In genomic region chr3:46049093-46049492, GRCh38 we compare ENCODE assay signal across 22 cellular contexts. TPM values are rescaled to one million over a fixed set of nuclear protein-coding genes. Genes with fewer than 3 reads are reported as not detected.
DNase-seq lines count a peak whose midpoint lies in the region; ATAC-seq, FAIRE-seq and TF ChIP-seq lines count a peak whose summit lies in the region.
"Had no signal": no experiment of that assay in that cellular context is flagged by ENCODE, and none has a peak within 500 bp of the region (broad histone marks: within the 10 kb centered on the region; RNA-seq: fewer than 3 reads in every experiment).

No MANE protein-coding gene starts in this region.

- peak; percentile 32 for FAIRE-seq in bronchial epithelial cell (lab: Jason Lieb, UNC)
- peak; percentile 69 for FAIRE-seq in keratinocyte (lab: Jason Lieb, UNC)
- FAIRE-seq in urothelium cell line (lab: Jason Lieb, UNC) = peak; percentile 23
- FAIRE-seq: GM12878, H1, HepG2 had no signal

- no peaks in the 10 kb centered on the region for H3K36me3 Mint-ChIP-seq in T-cell
- peaks cover 5% of the 10 kb centered on the region for H3K36me3 Mint-ChIP-seq in activated CD8-positive, alpha-beta memory T cell treated with anti-CD3 and anti-CD28 coated beads, Interleukin-2, amount 10 ng/mL, durations not matched to agents 7 days and 5 days

- H3K27me3 Mint-ChIP-seq in T-cell = peaks cover 0 to 5% of the 10 kb centered on the region in 2 donors
- H3K27me3 Mint-ChIP-seq in activated CD8-positive, alpha-beta memory T cell treated with anti-CD3 and anti-CD28 coated beads, Interleukin-2, amount 10 ng/mL, durations not matched to agents 7 days and 5 days = peaks cover 18% of the 10 kb centered on the region

- no peak overlapping the region for H3K27ac Mint-ChIP-seq in T-cell
- no peak overlapping the region for H3K27ac Mint-ChIP-seq in activated CD8-positive, alpha-beta memory T cell treated with anti-CD3 and anti-CD28 coated beads, Interleukin-2, amount 10 ng/mL, durations not matched to agents 7 days and 5 days
- H3K27ac Mint-ChIP-seq: CD8-positive, alpha-beta T cell; H9 had no signal

- no peak for TF ChIP-seq CTCF in bronchial epithelial cell (IDR thresholded peaks at IDR 0.05; ENCODE audit: insufficient read depth, low read length, severe bottlenecking)
- no peak for TF ChIP-seq CTCF in keratinocyte (optimal IDR thresholded peaks at IDR 0.05 in 1 of 3, IDR thresholded peaks at IDR 0.05 in 1 of 3, conservative IDR thresholded peaks at IDR 0.05 in 1 of 3; ENCODE audit: extremely low read depth in 1 of 3, insufficient read depth in 2 of 3, low read length in 3 of 3)
- TF ChIP-seq CTCF in adrenal gland (IDR thresholded peaks at IDR 0.05) = no peak

- H3K27ac ChIP-seq in keratinocyte (ENCODE audit: control insufficient read depth, insufficient read depth, low read length) = no peak overlapping the region
- no peak overlapping the region for H3K27ac ChIP-seq in adrenal gland
- H3K27ac ChIP-seq: BLaER1 had no signal

- peaks cover 31 to 36% (median 35%) of the 10 kb centered on the region in 3 donors for H3K4me1 Mint-ChIP-seq in T-cell
- peaks cover 22% of the 10 kb centered on the region for H3K4me1 Mint-ChIP-seq in activated CD8-positive, alpha-beta memory T cell treated with anti-CD3 and anti-CD28 coated beads, Interleukin-2, amount 10 ng/mL, durations not matched to agents 7 days and 5 days

- peaks cover 12% of the 10 kb centered on the region for H3K4me1 ChIP-seq in keratinocyte (ENCODE audit: control insufficient read depth, extremely low read depth, insufficient read depth, low read length)
- no peaks in the 10 kb centered on the region for H3K4me1 ChIP-seq in adrenal gland (replicated peaks in 1 of 2)
- H3K4me1 ChIP-seq: BLaER1 had no signal

- no peaks in the 10 kb centered on the region for H3K9me3 ChIP-seq in keratinocyte (ENCODE audit: control insufficient read depth, low read depth, low read length)
- H3K9me3 ChIP-seq in adrenal gland (replicated peaks in 1 of 3) = no peaks in the 10 kb centered on the region
- H3K9me3 ChIP-seq: BLaER1 had no signal

- H3K36me3 ChIP-seq in bronchial epithelial cell (ENCODE audit: control insufficient read depth, insufficient read depth, low read length) = no peaks in the 10 kb centered on the region
- H3K36me3 ChIP-seq in keratinocyte (ENCODE audit: control insufficient read depth in 2 of 2, extremely low read depth in 1 of 2, insufficient read depth in 2 of 2, low read length in 2 of 2) = no peaks in the 10 kb centered on the region
- no peaks in the 10 kb centered on the region for H3K36me3 ChIP-seq in adrenal gland (replicated peaks in 1 of 2)
- H3K36me3 ChIP-seq: BLaER1 had no signal

- 65 to 82% (median 79%) methylated on average over 5 of the region's 5 CpGs for whole genome bisulfite sequencing in adrenal gland, 4 donors

- H3K9me3 Mint-ChIP-seq in T-cell = peaks cover 0 to 7% (median 5%) of the 10 kb centered on the region in 3 donors
- H3K9me3 Mint-ChIP-seq in activated CD8-positive, alpha-beta memory T cell treated with anti-CD3 and anti-CD28 coated beads, Interleukin-2, amount 10 ng/mL, durations not matched to agents 7 days and 5 days (ENCODE audit: low read depth) = no peaks in the 10 kb centered on the region
- H3K9me3 Mint-ChIP-seq: H9 had no signal

- H3K9ac ChIP-seq in keratinocyte (ENCODE audit: control insufficient read depth, extremely low read depth, insufficient read depth, low read length) = no peak overlapping the region
- H3K9ac ChIP-seq: BLaER1 had no signal

- H3K4me2 ChIP-seq in keratinocyte (ENCODE audit: control insufficient read depth, extremely low read depth, insufficient read depth, low read depth, low read length) = peak overlapping the region; percentile 17
- H3K4me2 ChIP-seq: BLaER1 had no signal

- no peak for TF ChIP-seq POLR2A in adrenal gland (IDR thresholded peaks at IDR 0.05)

- POLR2A ChIA-PET in T-cell (lab: Charles Lee) = interaction anchor here in 1 of 2 donors (0.5 kb wide), 1 partner anchor 160 kb away, joined by 3 read pairs; no protein-coding TSS in a partner anchor

- H2AFZ ChIP-seq in keratinocyte (ENCODE audit: control insufficient read depth, low read length) = peak overlapping the region; percentile 32

- no peaks in the 10 kb centered on the region for H3K9me1 ChIP-seq in keratinocyte (ENCODE audit: control insufficient read depth, extremely low read depth, insufficient read depth, low read length)

- peak; percentile 15 for DNase-seq in NCI-H226
- peak; percentile 11 for DNase-seq in bronchial epithelial cell (ENCODE audit: low read depth)
- DNase-seq in keratinocyte (ENCODE audit: low read depth, low spot score) = peak; percentile 21
- no peak for DNase-seq in urothelium cell line (ENCODE audit: low spot score)
- DNase-seq in T-cell = no peak
- no peak for DNase-seq in adrenal gland
- no peak for DNase-seq in activated CD8-positive, alpha-beta memory T cell treated with anti-CD3 and anti-CD28 coated beads, Interleukin-2, amount 10 ng/mL, durations not matched to agents 7 days and 5 days
- DNase-seq: 8988T; Calu3; CD8-positive, alpha-beta T cell; DMS 273 treated with DMSO at 0.1 percent for 48 hours; DMS53; DND-41; EL; H9 had no signal

- CTCF ChIA-PET in T-cell (lab: Charles Lee) = no interaction called here
- CTCF ChIA-PET in activated CD8-positive, alpha-beta memory T cell treated with anti-CD3 and anti-CD28 coated beads, Interleukin-2, amount 10 ng/mL, durations not matched to agents 7 days and 5 days (lab: Charles Lee) = interaction anchor here (1.5 kb wide), 2 partner anchors 30 to 110 kb away, joined by 3 to 4 read pairs; no protein-coding TSS in a partner anchor

- H3K27me3 ChIP-seq in bronchial epithelial cell (ENCODE audit: control insufficient read depth, insufficient read depth, low read length) = no peaks in the 10 kb centered on the region
- no peaks in the 10 kb centered on the region for H3K27me3 ChIP-seq in keratinocyte (ENCODE audit: control insufficient read depth, extremely low read depth, insufficient read depth, low read length)
- peaks cover 6% of the 10 kb centered on the region for H3K27me3 ChIP-seq in adrenal gland
- H3K27me3 ChIP-seq: BLaER1 had no signal

- no peak for ATAC-seq in T-cell (replicated peaks in 1 of 4)
- no peak for ATAC-seq in activated CD8-positive, alpha-beta memory T cell treated with anti-CD3 and anti-CD28 coated beads, Interleukin-2, amount 10 ng/mL, durations not matched to agents 7 days and 5 days
- ATAC-seq: CD8-positive, alpha-beta T cell; GM12878; HepG2 had no signal

- H3K4me3 ChIP-seq in bronchial epithelial cell (ENCODE audit: low read depth, low read length) (no peak overlapping the region), keratinocyte (ENCODE audit: control insufficient read depth in 2 of 3, extremely low read depth in 1 of 3, insufficient read depth in 2 of 3, low read depth in 1 of 3, low read length in 3 of 3) (no peak overlapping the region), adrenal gland (no peak overlapping the region)
- H3K4me3 ChIP-seq: BLaER1, GM12878 had no signal

- no peaks in the 10 kb centered on the region for H4K20me1 ChIP-seq in keratinocyte (ENCODE audit: control insufficient read depth, extremely low read depth, insufficient read depth, low read length)
- H4K20me1 ChIP-seq: BLaER1 had no signal

- H3K4me3 Mint-ChIP-seq in T-cell = no peak overlapping the region
- no peak overlapping the region for H3K4me3 Mint-ChIP-seq in activated CD8-positive, alpha-beta memory T cell treated with anti-CD3 and anti-CD28 coated beads, Interleukin-2, amount 10 ng/mL, durations not matched to agents 7 days and 5 days
- H3K4me3 Mint-ChIP-seq: CD8-positive, alpha-beta T cell; H9 had no signal

- dilution Hi-C loops in keratinocyte (cut with MboI; ENCODE audit: extremely low pct_ligation_motif_present, low sequenced_read_pairs) = no loop called here

- intact Hi-C loops in adrenal gland (cut with DNase I) = no loop called here

- H3K79me2 ChIP-seq in keratinocyte (ENCODE audit: control insufficient read depth, insufficient read depth, low read length) = no peaks in the 10 kb centered on the region

RNA-seq across cellular contexts. Expression of gene XCR1, which starts 21.8 kb away (rescaled TPM):
- under 0.01 TPM in 1 of 2 replicates, not detected in the other for total RNA-seq in bronchial epithelial cell
- 0.01 to 0.26 TPM (median 0.02 TPM) in 3 replicates for polyA plus RNA-seq in keratinocyte
- 0.21 TPM for polyA plus RNA-seq in keratinocyte (2011; ENCODE audit: low read depth)
- polyA plus RNA-seq in keratinocyte (2011; cell fraction: cytosol; rRNA removed) = 0.06 and 0.15 TPM in 2 replicates
- 0.19 and 0.20 TPM in 2 replicates for polyA plus RNA-seq in keratinocyte (2011; cell fraction: nucleus; rRNA removed)
- polyA plus RNA-seq in keratinocyte (2012; ENCODE audit: low replicate concordance) = 2.2 TPM in 1 of 2 replicates, not detected in the other
- polyA minus RNA-seq in keratinocyte = 0.06 to 0.30 TPM in 2 of 3 replicates, not detected in the other
- polyA minus RNA-seq in keratinocyte (2011; cell fraction: cytosol; rRNA and poly(A)+ RNA removed) = not detected
- 0.21 and 0.54 TPM in 2 replicates for polyA minus RNA-seq in keratinocyte (2011; cell fraction: nucleus; rRNA and poly(A)+ RNA removed)
- total RNA-seq in T-cell = under 1 TPM in 2 of 5 donors, not detected in 3; 0.08 to 0.28 TPM
- under 1 TPM in 4 of 8 donors, not detected in 4; 0.13 to 0.18 (median 0.15) TPM for total RNA-seq in adrenal gland
- under 1 TPM in 2 of 3 donors, not detected in 1; 0.08 to 0.13 TPM for polyA plus RNA-seq in adrenal gland
- not detected for total RNA-seq in activated CD8-positive, alpha-beta memory T cell treated with anti-CD3 and anti-CD28 coated beads, Interleukin-2, amount 10 ng/mL, durations not matched to agents 7 days and 5 days
- total RNA-seq: A673; Calu3; CD8-positive, alpha-beta T cell; G401; H1; H9; HepG2 had no signal
- polyA plus RNA-seq: AG04450, HepG2 had no signal

RNA-seq across cellular contexts. Expression of gene FYCO1, which starts 53.5 kb away (rescaled TPM):
- 7.9 and 18.1 TPM in 2 replicates for total RNA-seq in bronchial epithelial cell
- polyA plus RNA-seq in keratinocyte = 6.1 to 7.7 TPM (median 7.0 TPM) in 3 replicates
- 17.8 TPM for polyA plus RNA-seq in keratinocyte (2011; ENCODE audit: low read depth)
- polyA plus RNA-seq in keratinocyte (2011; cell fraction: cytosol; rRNA removed) = 5.1 and 5.6 TPM in 2 replicates
- polyA plus RNA-seq in keratinocyte (2011; cell fraction: nucleus; rRNA removed) = 16.6 and 19.0 TPM in 2 replicates
- polyA plus RNA-seq in keratinocyte (2012; ENCODE audit: low replicate concordance) = 8.7 and 12.7 TPM in 2 replicates
- polyA minus RNA-seq in keratinocyte = 24.3 to 31.9 TPM (median 24.5 TPM) in 3 replicates
- polyA minus RNA-seq in keratinocyte (2011; cell fraction: cytosol; rRNA and poly(A)+ RNA removed) = 6.3 TPM
- 16.2 and 33.1 TPM in 2 replicates for polyA minus RNA-seq in keratinocyte (2011; cell fraction: nucleus; rRNA and poly(A)+ RNA removed)
- 10 to 100 TPM; 24.6 to 46.3 (median 35.0) TPM for total RNA-seq in T-cell
- 10 to 100 TPM; 25.3 to 74.3 (median 39.5) TPM for total RNA-seq in adrenal gland
- polyA plus RNA-seq in adrenal gland = 10 to 100 TPM; 13.3 to 24.3 (median 20.2) TPM
- total RNA-seq in activated CD8-positive, alpha-beta memory T cell treated with anti-CD3 and anti-CD28 coated beads, Interleukin-2, amount 10 ng/mL, durations not matched to agents 7 days and 5 days = 10 to 100 TPM; 19.1 to 27.7 TPM

Comparison
In these comparisons a context has a peak if more than half of its experiments do, and no peak if none do; other contexts are left out.
1. DNase-seq: peak in NCI-H226 (single experiment), bronchial epithelial cell (single experiment) and keratinocyte (single experiment); none in urothelium cell line (single experiment), T-cell (0 of 34), adrenal gland (0 of 7) and activated CD8-positive, alpha-beta memory T cell treated with anti-CD3 and anti-CD28 coated beads, Interleukin-2, amount 10 ng/mL, durations not matched to agents 7 days and 5 days (single experiment).